ENCODE assay signal across 13 cellular contexts in genomic region chr5:25119654-25120053, GRCh38.
DNase-seq lines count a peak whose midpoint lies in the region; ATAC-seq, FAIRE-seq and TF ChIP-seq lines count a peak whose summit lies in the region.
"Had no signal": no experiment of that assay in that cellular context is flagged by ENCODE, and none has a peak within 500 bp of the region (broad histone marks: within the 10 kb centered on the region; RNA-seq: fewer than 3 reads in every experiment).

No MANE protein-coding gene starts in this region.

- peak; percentile 17 to 21 for TF ChIP-seq CTCF in mammary epithelial cell (conservative IDR thresholded peaks at IDR 0.05 in 1 of 2, IDR thresholded peaks at IDR 0.05 in 1 of 2; ENCODE audit: extremely low read depth in 1 of 2, insufficient read depth in 1 of 2, low read depth in 1 of 2, low read length in 2 of 2)
- no peak for TF ChIP-seq CTCF in right atrium auricular region (IDR thresholded peaks at IDR 0.05)
- no peak for TF ChIP-seq CTCF in psoas muscle (IDR thresholded peaks at IDR 0.05)

- CTCF ChIA-PET in mammary epithelial cell (lab: Charles Lee; ENCODE audit: low non-redundant PET) = no interaction called here

- H3K36me3 ChIP-seq in mammary epithelial cell (ENCODE audit: insufficient read depth, low read length) (no peaks in the 10 kb centered on the region), right atrium auricular region (no peaks in the 10 kb centered on the region), psoas muscle (ENCODE audit: insufficient read depth in 1 of 2, low read depth in 1 of 2) (no peaks in the 10 kb centered on the region)
- H3K36me3 ChIP-seq: BLaER1 treated with 17β-estradiol and CSF1 and Interleukin-3, amounts not matched to agents 10 nM and 100 nM had no signal

- no peak overlapping the region for H3K4me2 ChIP-seq in mammary epithelial cell (ENCODE audit: insufficient read depth, low read depth, low read length)
- H3K4me2 ChIP-seq: BLaER1 treated with 17β-estradiol and CSF1 and Interleukin-3, amounts not matched to agents 10 nM and 100 nM had no signal

- intact Hi-C loops in mammary epithelial cell (cut with micrococcal nuclease) = no loop called here
- intact Hi-C loops in psoas muscle (cut with DNase I) = no loop called here

- in situ Hi-C loops in mammary epithelial cell (cut with MboI; ENCODE audit: low sequenced_read_pairs in 2 of 2) = no loop called here

- H3K27ac ChIP-seq in mammary epithelial cell (ENCODE audit: insufficient read depth, low read depth, low read length) (no peak overlapping the region), right atrium auricular region (no peak overlapping the region), psoas muscle (no peak overlapping the region)
- H3K27ac ChIP-seq: BLaER1 treated with 17β-estradiol and CSF1 and Interleukin-3, amounts not matched to agents 10 nM and 100 nM had no signal

- no peak for ATAC-seq in HG02870 (IDR thresholded peaks at IDR 0.05; ENCODE audit: unreplicated experiment)
- ATAC-seq in psoas muscle = no peak
- ATAC-seq: HCT116; stimulated activated naive CD8-positive, alpha-beta T cell treated with anti-CD3 and anti-CD28 coated beads, Interleukin-15, amount 100 ng/mL, for 72 hours had no signal

- no peaks in the 10 kb centered on the region for H3K4me1 ChIP-seq in mammary epithelial cell (ENCODE audit: insufficient read depth, low read length)
- H3K4me1 ChIP-seq in right atrium auricular region = no peaks in the 10 kb centered on the region
- H3K4me1 ChIP-seq in psoas muscle = no peaks in the 10 kb centered on the region
- H3K4me1 ChIP-seq: BLaER1 treated with 17β-estradiol and CSF1 and Interleukin-3, amounts not matched to agents 10 nM and 100 nM had no signal

- H4K20me1 ChIP-seq in mammary epithelial cell (ENCODE audit: insufficient read depth, low read length) = no peaks in the 10 kb centered on the region
- H4K20me1 ChIP-seq: BLaER1 treated with 17β-estradiol and CSF1 and Interleukin-3, amounts not matched to agents 10 nM and 100 nM had no signal

- DNase-seq in SIG-M5 treated with dmso at 0.1 percent for 504 hours (lab: John Stamatoyannopoulos, UW; ENCODE audit: unreplicated experiment) (peak; percentile 56), SIG-M5 (lab: John Stamatoyannopoulos, UW) (no peak), NCI-H524 (lab: John Stamatoyannopoulos, UW) (peak; percentile 13 to 56), mammary epithelial cell (no peak), urothelium cell line (ENCODE audit: low spot score) (peak; percentile 16), right atrium auricular region (ENCODE audit: low spot score) (no peak), psoas muscle (no peak)
- DNase-seq: cerebellar nuclear complex; stimulated activated naive CD8-positive, alpha-beta T cell treated with anti-CD3 and anti-CD28 coated beads, Interleukin-15, amount 100 ng/mL, for 72 hours; T-helper 1 cell had no signal

- no peaks in the 10 kb centered on the region for H3K9me3 ChIP-seq in mammary epithelial cell (replicated peaks; ENCODE audit: insufficient read depth, low read length)
- H3K9me3 ChIP-seq in right atrium auricular region = no peaks in the 10 kb centered on the region
- H3K9me3 ChIP-seq in psoas muscle = no peaks in the 10 kb centered on the region

- no peaks in the 10 kb centered on the region for H3K79me2 ChIP-seq in mammary epithelial cell (ENCODE audit: insufficient read depth, low read length)

- FAIRE-seq in urothelium cell line (lab: Jason Lieb, UNC) = no peak

- H3K4me3 ChIP-seq in mammary epithelial cell (replicated peaks in 1 of 3; ENCODE audit: insufficient read depth in 1 of 3, low read depth in 2 of 3, low read length in 3 of 3) = no peak overlapping the region
- H3K4me3 ChIP-seq in right atrium auricular region = no peak overlapping the region
- no peak overlapping the region for H3K4me3 ChIP-seq in psoas muscle
- H3K4me3 ChIP-seq: BLaER1 treated with 17β-estradiol and CSF1 and Interleukin-3, amounts not matched to agents 10 nM and 100 nM had no signal

- dilution Hi-C loops in mammary epithelial cell (cut with HindIII; ENCODE audit: low sequenced_read_pairs) = no loop called here

- 53% methylated on average over 3 of the region's 7 CpGs for WGBS in mammary epithelial cell (ENCODE audit: low coverage, missing lambda C conversion rate)
- 86 to 89% (median 88%) methylated on average over 6 to 7 of the region's 7 CpGs for WGBS in psoas muscle, 3 donors

- no peak overlapping the region for H3K9ac ChIP-seq in mammary epithelial cell (ENCODE audit: insufficient read depth, low read length)
- H3K9ac ChIP-seq: BLaER1 treated with 17β-estradiol and CSF1 and Interleukin-3, amounts not matched to agents 10 nM and 100 nM had no signal

- H3K27me3 ChIP-seq in mammary epithelial cell (ENCODE audit: insufficient read depth, low read length) (no peaks in the 10 kb centered on the region), right atrium auricular region (no peaks in the 10 kb centered on the region), psoas muscle (ENCODE audit: insufficient read depth in 3 of 3, low read length in 2 of 3) (no peaks in the 10 kb centered on the region)
- H3K27me3 ChIP-seq: BLaER1 treated with 17β-estradiol and CSF1 and Interleukin-3, amounts not matched to agents 10 nM and 100 nM had no signal

- H2AFZ ChIP-seq in mammary epithelial cell (ENCODE audit: low read depth, low read length) = no peak overlapping the region

- no TSS peak for BruUV-seq in mammary epithelial cell (replicated peaks; lab: Mats Ljungman, UMichigan)

Comparison
In these comparisons a context has a peak if more than half of its experiments do, and no peak if none do; other contexts are left out.
1. DNase-seq: peak in SIG-M5 treated with dmso at 0.1 percent for 504 hours (single experiment), NCI-H524 (2 of 2) and urothelium cell line (single experiment); none in SIG-M5 (single experiment), mammary epithelial cell (single experiment), right atrium auricular region (single experiment) and psoas muscle (0 of 2).
2. CTCF ChIP-seq: peak in mammary epithelial cell (2 of 2); none in right atrium auricular region (0 of 2) and psoas muscle (single experiment).